ENCODE assay signal across 2 cellular contexts in genomic region chr2:223047260-223047761, GRCh38.
TF ChIP-seq lines count a peak whose summit lies in the region.

No MANE protein-coding gene starts in this region.

TF ChIP-seq in A549, 52 proteins besides CTCF, POLR2A, EP300 and RAD21:
- no peak for TF ChIP-seq POLR2AphosphoS2 (conservative IDR thresholded peaks at IDR 0.05; ENCODE audit: low read length)
- no peak for TF ChIP-seq MAX (IDR thresholded peaks at IDR 0.05)
- peak; percentile 71 to 72; a peak in 3 of 4 replicates for TF ChIP-seq CEBPB (IDR thresholded peaks at IDR 0.05)
- TF ChIP-seq FOSL2 (IDR thresholded peaks at IDR 0.05) = no peak
- 0 out of 2 replicates have a peak, but pooled peaks have one; percentile 4 for TF ChIP-seq FOSL2 (CRISPR knock-in tag; IDR thresholded peaks at IDR 0.05)

TF ChIP-seq in H1, 55 proteins besides CTCF, POLR2A, EP300 and RAD21:
- TF ChIP-seq KDM5A (IDR thresholded peaks at IDR 0.05; ENCODE audit: low read length) = no peak
- TF ChIP-seq KDM1A (IDR thresholded peaks at IDR 0.05; ENCODE audit: borderline replicate concordance, low read length) = no peak
- TF ChIP-seq POU5F1 (IDR thresholded peaks at IDR 0.05; ENCODE audit: low read depth, low read length) = no peak
- no peak for TF ChIP-seq RFX5 (IDR thresholded peaks at IDR 0.05; ENCODE audit: borderline replicate concordance, low read depth, low read length)
- TF ChIP-seq GTF2F1 (IDR thresholded peaks at IDR 0.05; ENCODE audit: borderline replicate concordance, low read depth, low read length) = no peak
- no peak for TF ChIP-seq CEBPB (IDR thresholded peaks at IDR 0.05; ENCODE audit: low read depth, low read length)
- no peak for TF ChIP-seq SP4 (IDR thresholded peaks at IDR 0.05; ENCODE audit: low read length)
